ENCODE assay signal across 8 cellular contexts in the genomic region with DNA sequence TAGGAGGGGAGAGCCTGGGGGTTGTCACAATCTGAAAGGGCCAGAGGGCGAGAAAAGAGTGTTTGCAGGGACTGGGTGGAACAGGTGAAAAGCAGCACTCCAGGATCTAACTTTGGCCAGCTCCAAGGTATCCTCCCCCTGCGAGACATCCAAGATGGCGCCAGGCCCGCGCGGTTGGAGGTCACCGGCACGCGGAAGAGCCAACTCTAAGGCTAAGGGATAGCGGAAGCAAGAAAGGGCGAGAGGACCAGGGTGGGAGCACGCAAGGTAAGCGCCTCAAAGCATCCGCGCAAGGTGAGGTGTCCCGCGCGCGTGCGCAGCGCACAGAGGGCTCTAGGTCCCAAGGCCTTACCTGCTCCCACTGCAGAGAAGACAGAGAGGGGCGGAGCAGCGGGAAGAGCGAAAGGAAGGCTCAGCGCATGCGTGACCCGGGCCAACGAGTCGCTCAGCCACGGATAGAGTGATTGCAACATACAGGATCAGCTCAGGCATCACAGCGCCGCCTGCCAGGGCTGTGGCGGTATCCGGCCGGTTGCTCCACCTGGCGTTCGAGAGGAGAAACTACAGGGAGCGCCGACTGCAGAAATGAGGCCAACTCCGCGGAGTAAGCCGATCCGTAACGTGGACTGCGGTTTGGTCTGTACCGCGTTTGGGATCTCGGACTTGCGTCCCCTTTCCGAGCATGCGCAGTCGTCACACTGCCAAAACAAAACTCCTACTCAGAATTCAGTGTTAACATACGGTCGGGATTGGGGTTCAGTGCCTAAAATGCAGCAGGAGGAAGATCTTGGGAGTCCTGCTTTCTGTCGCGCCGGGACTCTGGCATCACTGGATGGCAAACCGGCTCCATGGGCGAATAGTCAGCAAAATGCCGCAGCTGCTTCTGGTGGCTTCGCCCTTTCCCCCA. TPM values are rescaled to one million over a fixed set of nuclear protein-coding genes. Genes with fewer than 3 reads are reported as not detected.
DNase-seq lines count a peak whose midpoint lies in the region; ATAC-seq and TF ChIP-seq lines count a peak whose summit lies in the region.

A gene (minus strand): TSS at position 383 of the 907 bp plus-strand sequence. CDS start 3,469 bp downstream, outside the sequence.

- ATAC-seq in HG02642 (IDR thresholded peaks at IDR 0.05; ENCODE audit: poor library complexity, unreplicated experiment) (peak; percentile 95), thoracic aorta (ENCODE audit: insufficient number of reproducible peaks, low FRiP score, low read depth) (peak; percentile 91)

- peaks cover 14% of the 10 kb centered on the region for H3K27me3 Mint-ChIP-seq in activated naive CD8-positive, alpha-beta T cell

- H3K4me3 ChIP-seq in GM12865 (ENCODE audit: low read depth, low read length), result peak within 1 kb of the TSS; percentile 83
- peak within 1 kb of the TSS; percentile 94 for H3K4me3 ChIP-seq in osteoblast (ENCODE audit: insufficient read depth, low read length)
- H3K4me3 ChIP-seq in thoracic aorta, result peak within 1 kb of the TSS; percentile 84

- H3K36me3 ChIP-seq in osteoblast (ENCODE audit: insufficient read depth, low read length) (peaks cover 24% of the 10 kb centered on the region), thoracic aorta (peaks cover 13% of the 10 kb centered on the region)

- no peaks in the 10 kb centered on the region for H3K9me3 Mint-ChIP-seq in activated naive CD8-positive, alpha-beta T cell (ENCODE audit: low read depth)

- peak within 1 kb of the TSS; percentile 99 for H3K27ac Mint-ChIP-seq in activated naive CD8-positive, alpha-beta T cell

- TF ChIP-seq CTCF in GM12865 (IDR thresholded peaks at IDR 0.05; ENCODE audit: insufficient read depth, low read depth, low read length, missing control alignments) (peak; percentile 99), osteoblast (IDR thresholded peaks at IDR 0.05; ENCODE audit: extremely low read depth, low read depth, low read length) (peak; percentile 98), thoracic aorta (IDR thresholded peaks at IDR 0.05) (peak; percentile 98)

- peaks cover 3% of the 10 kb centered on the region for H3K36me3 Mint-ChIP-seq in activated naive CD8-positive, alpha-beta T cell

- H3K27me3 ChIP-seq in osteoblast (ENCODE audit: insufficient read depth, low read length), result no peaks in the 10 kb centered on the region
- H3K27me3 ChIP-seq in thoracic aorta (replicated peaks; ENCODE audit: insufficient read depth), result no peaks in the 10 kb centered on the region

- peaks cover 3% of the 10 kb centered on the region for H4K20me1 ChIP-seq in osteoblast (ENCODE audit: insufficient read depth, low read length)

- DNase-seq in GM12865 (ENCODE audit: low read depth) (peak; percentile 99), NCI-H1105 (lab: John Stamatoyannopoulos, UW) (peak; percentile 92), SKM-1 treated with dmso at 0.1 percent for 144 hours (lab: John Stamatoyannopoulos, UW; ENCODE audit: unreplicated experiment) (peak; percentile 89), glomerular visceral epithelial cell (ENCODE audit: extremely low spot score) (peak; percentile 99), osteoblast (ENCODE audit: insufficient read length, low spot score, missing footprints) (peak; percentile 98), thoracic aorta (ENCODE audit: low spot score) (peak; percentile 90)

- peak within 1 kb of the TSS; percentile 97 for H3K4me3 Mint-ChIP-seq in activated naive CD8-positive, alpha-beta T cell

- H3K4me1 Mint-ChIP-seq in activated naive CD8-positive, alpha-beta T cell (ENCODE audit: low read depth), result peaks cover 35% of the 10 kb centered on the region

- peak within 1 kb of the TSS; percentile 97 for H2AFZ ChIP-seq in osteoblast (ENCODE audit: low read length)

- peaks cover 42% of the 10 kb centered on the region for H3K79me2 ChIP-seq in osteoblast (ENCODE audit: insufficient read depth, low read length)

- H3K4me1 ChIP-seq in osteoblast (ENCODE audit: insufficient read depth, low read length) (peaks cover 35% of the 10 kb centered on the region), thoracic aorta (ENCODE audit: control insufficient read depth in 1 of 2, low read depth in 2 of 2) (peaks cover 10 to 50% of the 10 kb centered on the region in 2 donors)

- H3K4me2 ChIP-seq in osteoblast (ENCODE audit: insufficient read depth, low read length), result peak within 1 kb of the TSS; percentile 92

- H3K9me3 ChIP-seq in osteoblast (ENCODE audit: low read depth, low read length), result no peaks in the 10 kb centered on the region
- H3K9me3 ChIP-seq in thoracic aorta, result no peaks in the 10 kb centered on the region

- peak within 1 kb of the TSS; percentile 93 for H3K27ac ChIP-seq in osteoblast (ENCODE audit: low read depth, low read length)
- H3K27ac ChIP-seq in thoracic aorta, result peak within 1 kb of the TSS; percentile 94 to 95

RNA-seq across cellular contexts. Expression of the gene that starts here (rescaled TPM):
- total RNA-seq in osteoblast (93.1 and 95.9 TPM in 2 replicates), thoracic aorta (100 to 1,000 TPM; 168 to 175 TPM)

Comparison
In these comparisons a context has a peak if more than half of its experiments do, and no peak if none do; other contexts are left out.
1. Peak in every context shown above with its lines: DNase-seq, ATAC-seq, H3K4me3 ChIP-seq and H3K27ac ChIP-seq.